ENCODE assay signal across 15 cellular contexts in genomic region chr5:174734571-174735497, GRCh38. TPM values are rescaled to one million over a fixed set of nuclear protein-coding genes. Genes with fewer than 3 reads are reported as not detected.
A peak's percentile ranks its signal among the peaks of the same experiment; 100 is the strongest.
DNase-seq lines count a peak whose midpoint lies in the region; ATAC-seq and TF ChIP-seq lines count a peak whose summit lies in the region.
"Had no signal": no experiment of that assay in that cellular context is flagged by ENCODE, and none has a peak within 500 bp of the region (broad histone marks: within the 10 kb centered on the region; RNA-seq: fewer than 3 reads in every experiment).

No MANE protein-coding gene starts in this region.

- H3K36me3 Mint-ChIP-seq in endodermal cell (ENCODE audit: low read depth) (peaks cover 5% of the 10 kb centered on the region), neural progenitor cell (peaks cover 1% of the 10 kb centered on the region)

- H3K27me3 Mint-ChIP-seq in endodermal cell (ENCODE audit: insufficient read depth) (peaks cover 80% of the 10 kb centered on the region), neural progenitor cell (ENCODE audit: insufficient read depth, low read depth) (peaks cover 26% of the 10 kb centered on the region)

- no peak overlapping the region for H4K5ac ChIP-seq in IMR-90 (ENCODE audit: low read depth, low read length)

- H3K4me1 ChIP-seq in IMR-90 (ENCODE audit: control insufficient read depth, insufficient read depth, low read length) (peaks cover 6% of the 10 kb centered on the region), endodermal cell (ENCODE audit: control insufficient read depth, insufficient read depth, low read length) (peaks cover 22% of the 10 kb centered on the region), neural progenitor cell (peaks cover 45% of the 10 kb centered on the region)

- BruUV-seq in IMR-90 (replicated peaks; lab: Mats Ljungman, UMichigan): no TSS peak

- H3K14ac ChIP-seq in IMR-90 (replicated peaks; ENCODE audit: low read depth, low read length): no peak overlapping the region

- H3K4ac ChIP-seq in IMR-90 (ENCODE audit: low read depth, low read length): peak overlapping the region; percentile 29; the same call in 1 of the 2 replicates

- no peak for ATAC-seq in IMR-90 (ENCODE audit: low read depth)

- H3K9me3 Mint-ChIP-seq in endodermal cell (no peaks in the 10 kb centered on the region), neural progenitor cell (no peaks in the 10 kb centered on the region)
- H3K9me3 Mint-ChIP-seq: activated naive CD8-positive, alpha-beta T cell treated with anti-CD3 and anti-CD28 coated beads for 36 hours had no signal

- H3K4me3 Mint-ChIP-seq in endodermal cell: peak overlapping the region; percentile 61
- peak overlapping the region; percentile 75 for H3K4me3 Mint-ChIP-seq in neural progenitor cell
- H3K4me3 Mint-ChIP-seq: activated naive CD8-positive, alpha-beta T cell treated with anti-CD3 and anti-CD28 coated beads for 36 hours had no signal

- H2BK15ac ChIP-seq in IMR-90 (ENCODE audit: low read depth, low read length): peak overlapping the region; percentile 31; the same call in 1 of the 3 replicates

- POLR2A ChIA-PET in IMR-90 (lab: Charles Lee; ENCODE audit: unreplicated experiment): no interaction called here

- H2AK5ac ChIP-seq in IMR-90 (ENCODE audit: low read depth, low read length): no peak overlapping the region

- H3K27ac Mint-ChIP-seq in endodermal cell: no peak overlapping the region
- H3K27ac Mint-ChIP-seq in neural progenitor cell: peak overlapping the region; percentile 36
- H3K27ac Mint-ChIP-seq: activated naive CD8-positive, alpha-beta T cell treated with anti-CD3 and anti-CD28 coated beads for 36 hours had no signal

- H3K9me1 ChIP-seq in IMR-90 (ENCODE audit: insufficient read depth, low read length): no peaks in the 10 kb centered on the region; the same call in 1 of the 2 replicates

- TF ChIP-seq CTCF in IMR-90 (conservative IDR thresholded peaks at IDR 0.05; ENCODE audit: low read depth, low read length) (no peak), endodermal cell (conservative IDR thresholded peaks at IDR 0.05) (no peak), neural progenitor cell (IDR thresholded peaks at IDR 0.05) (no peak)

- peak in 8 of 14 donors; percentile 8 to 66 (median 31) for DNase-seq in C1 segment of cervical spinal cord (lab: John Stamatoyannopoulos, UW)
- DNase-seq in IMR-90: no peak
- DNase-seq in endodermal cell: peak; percentile 68
- DNase-seq in neural progenitor cell (ENCODE audit: low spot score): peak; percentile 42
- no peak for DNase-seq in cerebellum (ENCODE audit: low spot score)
- no peak for DNase-seq in KBM-7
- no peak for DNase-seq in NOMO-1 (lab: John Stamatoyannopoulos, UW; ENCODE audit: unreplicated experiment in 2 of 2)
- no peak for DNase-seq in SW 1271 (lab: John Stamatoyannopoulos, UW)
- DNase-seq: activated naive CD8-positive, alpha-beta T cell treated with anti-CD3 and anti-CD28 coated beads for 36 hours; NCI-H2029 treated with DMSO at 0.1 percent for 48 hours; NCI-H774; SHP77 treated with DMSO at 0.1 percent for 48 hours; stimulated activated CD4-positive, alpha-beta T cell treated with anti-CD3 and anti-CD28 coated beads, Interleukin-2, amount 100 ng/mL, for 24 hours had no signal

- CTCF ChIA-PET in IMR-90 (lab: Yijun Ruan, JAX): interaction anchor here (1.1 kb wide), 1 partner anchor 315 kb away, joined by 4 read pairs; no protein-coding TSS in a partner anchor

- 15% methylated on average over 10 of the region's 22 CpGs; no CpG with 5 or more reads in 1 of the 2 experiments for WGBS in IMR-90 (ENCODE audit: extremely low coverage in 2 of 2, insufficient read length in 1 of 2), 2 experiments
- 4 to 9% methylated on average over 15 to 22 of the region's 22 CpGs for WGBS in endodermal cell (ENCODE audit: insufficient coverage in 1 of 2, insufficient read length in 1 of 2), 2 experiments

- H3K9me3 ChIP-seq in IMR-90 (ENCODE audit: control insufficient read depth, insufficient read depth, low read length): peaks cover 9% of the 10 kb centered on the region; the same call in 1 of the 2 replicates
- no peaks in the 10 kb centered on the region for H3K9me3 ChIP-seq in endodermal cell (ENCODE audit: control insufficient read depth, low read length)
- H3K9me3 ChIP-seq in neural progenitor cell (ENCODE audit: low read depth): no peaks in the 10 kb centered on the region
- H3K9me3 ChIP-seq: esophagus muscularis mucosa, vagina had no signal

- H3K4me2 ChIP-seq in IMR-90 (ENCODE audit: low read depth, low read length): peak overlapping the region; percentile 62; the same call in 1 of the 2 replicates
- H3K4me2 ChIP-seq in neural progenitor cell: peak overlapping the region; percentile 91

- H4K8ac ChIP-seq in IMR-90 (ENCODE audit: low read depth in 2 of 2, low read length in 2 of 2): no peak overlapping the region

- H3K27me3 ChIP-seq in IMR-90 (ENCODE audit: control insufficient read depth, insufficient read depth, low read length): peaks cover 27% of the 10 kb centered on the region
- H3K27me3 ChIP-seq in endodermal cell (ENCODE audit: control insufficient read depth, insufficient read depth, low read length, poor library complexity, severe bottlenecking): peaks cover 84% of the 10 kb centered on the region
- H3K27me3 ChIP-seq in neural progenitor cell: peaks cover 87% of the 10 kb centered on the region

- H3K36me3 ChIP-seq in IMR-90 (ENCODE audit: control insufficient read depth, insufficient read depth, low read length) (peaks cover 9% of the 10 kb centered on the region; the same call in 1 of the 2 replicates), endodermal cell (ENCODE audit: control insufficient read depth, insufficient read depth, low read length) (peaks cover 6% of the 10 kb centered on the region), neural progenitor cell (no peaks in the 10 kb centered on the region)
- H3K36me3 ChIP-seq: esophagus muscularis mucosa, vagina had no signal

- no peak overlapping the region for H3K18ac ChIP-seq in IMR-90 (ENCODE audit: low read depth, low read length)

- intact Hi-C loops in IMR-90 (cut with micrococcal nuclease): loop anchor here (5.0 kb wide), 3 partner anchors 57 to 203 kb away; no protein-coding TSS in a partner anchor

- dilution Hi-C loops in IMR-90 (cut with HindIII; ENCODE audit: low sequenced_read_pairs, unreplicated experiment): no loop called here

- in situ Hi-C loops in IMR-90 (cut with MboI; ENCODE audit: low sequenced_read_pairs): loop anchor here (25.0 kb wide), 1 partner anchor 323 kb away; no protein-coding TSS in a partner anchor
- in situ Hi-C loops in KBM-7 (cut with MboI; ENCODE audit: low pct_unique_long_range_greater_than_20kb, low sequenced_read_pairs): loop anchor here (25.0 kb wide), 1 partner anchor 323 kb away; no protein-coding TSS in a partner anchor

- H2BK5ac ChIP-seq in IMR-90 (ENCODE audit: low read depth, low read length, poor library complexity, severe bottlenecking): no peak overlapping the region

- H3F3A ChIP-seq in neural progenitor cell (ENCODE audit: low read depth): peaks cover 45% of the 10 kb centered on the region

- H3K56ac ChIP-seq in IMR-90 (ENCODE audit: extremely low read depth, insufficient read depth, low read length): no peak overlapping the region

- H3K79me2 ChIP-seq in neural progenitor cell (ENCODE audit: low read depth): no peaks in the 10 kb centered on the region

- H2BK120ac ChIP-seq in IMR-90 (ENCODE audit: low read depth, low read length): no peak overlapping the region

- H4K91ac ChIP-seq in IMR-90 (ENCODE audit: insufficient read depth, low read depth, low read length): no peak overlapping the region

- no peak overlapping the region for H3K4me3 ChIP-seq in IMR-90 (ENCODE audit: insufficient read depth, low read depth, low read length)
- peak overlapping the region; percentile 85 for H3K4me3 ChIP-seq in endodermal cell (ENCODE audit: low read length)
- H3K4me3 ChIP-seq in neural progenitor cell: peak overlapping the region; percentile 48

- no peak overlapping the region for H2BK20ac ChIP-seq in IMR-90 (ENCODE audit: low read depth, low read length)

- H3K9ac ChIP-seq in IMR-90 (ENCODE audit: low read depth, low read length) (no peak overlapping the region), endodermal cell (ENCODE audit: extremely low read depth, low read length, poor library complexity, severe bottlenecking) (no peak overlapping the region), neural progenitor cell (no peak overlapping the region)

- H3K27ac ChIP-seq in IMR-90 (ENCODE audit: insufficient read depth, low read length) (no peak overlapping the region), endodermal cell (ENCODE audit: low read depth, low read length) (peak overlapping the region; percentile 91), neural progenitor cell (no peak overlapping the region)
- H3K27ac ChIP-seq: esophagus muscularis mucosa, vagina had no signal

- no peak overlapping the region for H3K23ac ChIP-seq in IMR-90 (ENCODE audit: low read depth, low read length)

- H3K4me1 Mint-ChIP-seq in endodermal cell (peaks cover 49% of the 10 kb centered on the region), neural progenitor cell (peaks cover 75% of the 10 kb centered on the region)

- no peaks in the 10 kb centered on the region for H3K79me1 ChIP-seq in IMR-90 (ENCODE audit: low read depth in 1 of 2, low read length in 2 of 2)

- no peak for TF ChIP-seq POLR2A in IMR-90 (IDR thresholded peaks at IDR 0.05; ENCODE audit: low read depth, low read length)

- H2AK9ac ChIP-seq in IMR-90 (replicated peaks; ENCODE audit: low read depth, low read length, poor library complexity): no peak overlapping the region

- no peak for TF ChIP-seq RAD21 in IMR-90 (IDR thresholded peaks at IDR 0.05; ENCODE audit: low read length)

- H2AFZ ChIP-seq in IMR-90 (replicated peaks; ENCODE audit: low read length, poor library complexity) (peak overlapping the region; percentile 83), neural progenitor cell (replicated peaks) (no peak overlapping the region)

- H4K20me1 ChIP-seq in IMR-90 (ENCODE audit: insufficient read depth, low read length) (no peaks in the 10 kb centered on the region), neural progenitor cell (ENCODE audit: low read depth) (peaks cover 48% of the 10 kb centered on the region)

TF ChIP-seq in IMR-90, 13 proteins besides CTCF, POLR2A, EP300 and RAD21 (continues in another document):
- no peak for TF ChIP-seq USF2 (IDR thresholded peaks at IDR 0.05; ENCODE audit: low read depth, low read length)

RNA-seq across cellular contexts. Expression of gene MSX2, which starts 10.5 kb away (rescaled TPM):
- total RNA-seq in IMR-90 (2012; rRNA removed): 1.9 and 2.2 TPM in 2 replicates
- 3.7 and 4.0 TPM in 2 replicates for polyA plus RNA-seq in IMR-90 (2012; rRNA removed)
- polyA plus RNA-seq in IMR-90 (2012; cell fraction: cytosol; rRNA removed): 2.1 and 4.0 TPM in 2 replicates
- 2.7 and 3.5 TPM in 2 replicates for polyA plus RNA-seq in IMR-90 (2012; cell fraction: nucleus; rRNA removed; ENCODE audit: low replicate concordance)
- total RNA-seq in endodermal cell: 10 to 100 TPM in 1 of 2 donors, 1 to 10 TPM in 1; 4.2 to 20.0 TPM
- 53.7 TPM for polyA plus RNA-seq in endodermal cell (2013, experiment 1 of 2)
- 58.1 TPM for polyA plus RNA-seq in endodermal cell (2013, experiment 2 of 2)
- 0.30 and 0.93 TPM in 2 replicates for total RNA-seq in neural progenitor cell (ENCODE audit: low replicate concordance)
- 6.6 TPM for total RNA-seq in cerebellum
- total RNA-seq: activated naive CD8-positive, alpha-beta T cell treated with anti-CD3 and anti-CD28 coated beads for 36 hours had no signal

Comparison
In these comparisons a context has a peak if more than half of its experiments do, and no peak if none do; other contexts are left out.
1. DNase-seq: peak in C1 segment of cervical spinal cord (8 of 14), endodermal cell (single experiment) and neural progenitor cell (single experiment); none in IMR-90 (single experiment), cerebellum (single experiment), KBM-7 (single experiment), NOMO-1 (0 of 2) and SW 1271 (0 of 2).